Comparison of ENCODE assay signal across 9 cellular contexts in the genomic region with DNA sequence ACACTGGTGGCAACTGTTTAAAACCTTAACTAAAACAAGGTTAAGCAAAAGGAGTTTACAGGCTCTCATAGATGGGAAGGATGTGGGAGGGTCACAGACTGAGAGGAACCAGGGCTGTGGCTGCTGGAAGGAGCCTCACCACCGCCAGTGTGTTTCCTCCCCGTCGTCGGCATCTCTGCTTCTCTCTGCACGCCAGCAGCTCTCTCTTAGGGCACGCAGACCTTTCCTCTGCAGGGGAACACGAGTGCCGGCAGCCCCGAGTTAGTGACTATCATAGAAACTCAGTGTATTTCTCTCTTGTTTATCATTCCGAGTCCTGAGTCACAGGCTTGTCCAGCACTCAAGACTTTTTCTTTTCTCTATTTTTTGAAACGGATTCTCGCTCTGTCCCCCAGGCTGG. TPM values are rescaled to one million over a fixed set of nuclear protein-coding genes. Genes with fewer than 3 reads are reported as not detected.
DNase-seq lines count a peak whose midpoint lies in the region; TF ChIP-seq lines count a peak whose summit lies in the region.
"Had no signal": no experiment of that assay in that cellular context is flagged by ENCODE, and none has a peak within 500 bp of the region (broad histone marks: within the 10 kb centered on the region; RNA-seq: fewer than 3 reads in every experiment).

No MANE protein-coding gene starts in this region.

- no peak overlapping the region for H2AFZ ChIP-seq in smooth muscle cell (ENCODE audit: low read depth)

- no peak overlapping the region for H3K4me2 ChIP-seq in smooth muscle cell

- no peak overlapping the region for H3K9ac ChIP-seq in smooth muscle cell (ENCODE audit: low read depth)

- H3K36me3 Mint-ChIP-seq in activated CD4-positive, alpha-beta T cell treated with anti-CD3 and anti-CD28 coated beads, Interleukin-2, amount 10 ng/mL, durations not matched to agents 24 days and 14 days (ENCODE audit: low read depth): peaks cover 39% of the 10 kb centered on the region
- no peaks in the 10 kb centered on the region for H3K36me3 Mint-ChIP-seq in endothelial cell (ENCODE audit: low read depth, unreplicated experiment)

- intact Hi-C loops in activated CD4-positive, alpha-beta T cell treated with anti-CD3 and anti-CD28 coated beads, Interleukin-2, amount 10 ng/mL, durations not matched to agents 24 days and 14 days (cut with micrococcal nuclease): loop anchor here (1.0 to 10.0 kb wide), 4 partner anchors 18 to 395 kb away; no protein-coding TSS in a partner anchor

- no peaks in the 10 kb centered on the region for H3K9me3 Mint-ChIP-seq in activated CD4-positive, alpha-beta T cell treated with anti-CD3 and anti-CD28 coated beads, Interleukin-2, amount 10 ng/mL, durations not matched to agents 24 days and 14 days
- no peaks in the 10 kb centered on the region for H3K9me3 Mint-ChIP-seq in endothelial cell (ENCODE audit: unreplicated experiment)

- no peaks in the 10 kb centered on the region for H4K20me1 ChIP-seq in smooth muscle cell (ENCODE audit: low read depth)

- H3K27me3 Mint-ChIP-seq in activated CD4-positive, alpha-beta T cell treated with anti-CD3 and anti-CD28 coated beads, Interleukin-2, amount 10 ng/mL, durations not matched to agents 24 days and 14 days: no peaks in the 10 kb centered on the region
- peaks cover 8% of the 10 kb centered on the region for H3K27me3 Mint-ChIP-seq in endothelial cell (ENCODE audit: unreplicated experiment)

- in situ Hi-C loops in KBM-7 (cut with MboI; ENCODE audit: low pct_unique_long_range_greater_than_20kb, low sequenced_read_pairs): no loop called here

- no peaks in the 10 kb centered on the region for H3F3A ChIP-seq in smooth muscle cell (ENCODE audit: low read depth)

- TF ChIP-seq CTCF in smooth muscle cell (IDR thresholded peaks at IDR 0.05; ENCODE audit: borderline replicate concordance, insufficient read depth, poor library complexity, severe bottlenecking) (no peak), endothelial cell (IDR thresholded peaks at IDR 0.05; ENCODE audit: unreplicated experiment) (no peak)

- WGBS in smooth muscle cell (ENCODE audit: low lambda C conversion rate): 65% methylated on average over 12 of the region's 12 CpGs

- peak overlapping the region; percentile 34 for H3K4me3 Mint-ChIP-seq in activated CD4-positive, alpha-beta T cell treated with anti-CD3 and anti-CD28 coated beads, Interleukin-2, amount 10 ng/mL, durations not matched to agents 24 days and 14 days
- H3K4me3 Mint-ChIP-seq in endothelial cell (ENCODE audit: unreplicated experiment): no peak overlapping the region

- no peaks in the 10 kb centered on the region for H3K9me3 ChIP-seq in effector memory CD4-positive, alpha-beta T cell (ENCODE audit: control insufficient read depth, low read length)
- no peaks in the 10 kb centered on the region for H3K9me3 ChIP-seq in smooth muscle cell (replicated peaks; ENCODE audit: low read depth)
- no peaks in the 10 kb centered on the region for H3K9me3 ChIP-seq in SJCRH30 (replicated peaks)

- no peaks in the 10 kb centered on the region for H3K79me2 ChIP-seq in smooth muscle cell (ENCODE audit: low read depth)

- peaks cover 69% of the 10 kb centered on the region for H3K4me1 Mint-ChIP-seq in activated CD4-positive, alpha-beta T cell treated with anti-CD3 and anti-CD28 coated beads, Interleukin-2, amount 10 ng/mL, durations not matched to agents 24 days and 14 days
- peaks cover 33% of the 10 kb centered on the region for H3K4me1 Mint-ChIP-seq in endothelial cell (ENCODE audit: unreplicated experiment)

- H3K27ac Mint-ChIP-seq in activated CD4-positive, alpha-beta T cell treated with anti-CD3 and anti-CD28 coated beads, Interleukin-2, amount 10 ng/mL, durations not matched to agents 24 days and 14 days: peak overlapping the region; percentile 81
- H3K27ac Mint-ChIP-seq in endothelial cell (ENCODE audit: unreplicated experiment): no peak overlapping the region

- H3K27me3 ChIP-seq in effector memory CD4-positive, alpha-beta T cell (replicated peaks; ENCODE audit: control insufficient read depth, insufficient read depth, low read length, poor library complexity, severe bottlenecking): no peaks in the 10 kb centered on the region
- H3K27me3 ChIP-seq in smooth muscle cell (ENCODE audit: low read depth): no peaks in the 10 kb centered on the region
- no peaks in the 10 kb centered on the region for H3K27me3 ChIP-seq in SJCRH30

- DNase-seq in KBM-7 (peak; percentile 52), smooth muscle cell (lab: John Stamatoyannopoulos, UW; ENCODE audit: unreplicated experiment) (no peak), SJCRH30 (no peak), OCI-M1 (lab: John Stamatoyannopoulos, UW) (no peak), SHP77 treated with DMSO at 0.1 percent for 48 hours (lab: John Stamatoyannopoulos, UW) (no peak), endothelial cell (ENCODE audit: low spot score) (no peak)
- peak; percentile 89 for DNase-seq in activated CD4-positive, alpha-beta T cell treated with anti-CD3 and anti-CD28 coated beads, Interleukin-2, amount 10 ng/mL, durations not matched to agents 24 days and 14 days
- no peak for DNase-seq in effector memory CD4-positive, alpha-beta T cell
- DNase-seq: NCI-H2171 treated with DMSO at 0.1 percent for 48 hours had no signal

- no peak overlapping the region for H3K4me3 ChIP-seq in effector memory CD4-positive, alpha-beta T cell (ENCODE audit: insufficient read depth, low read depth, low read length, poor library complexity, severe bottlenecking)
- H3K4me3 ChIP-seq in smooth muscle cell: no peak overlapping the region
- no peak overlapping the region for H3K4me3 ChIP-seq in SJCRH30

- peaks cover 47% of the 10 kb centered on the region for H3K4me1 ChIP-seq in effector memory CD4-positive, alpha-beta T cell (ENCODE audit: control insufficient read depth, insufficient read depth, low read length, poor library complexity, severe bottlenecking)
- H3K4me1 ChIP-seq in smooth muscle cell (ENCODE audit: low read depth) (no peaks in the 10 kb centered on the region), SJCRH30 (no peaks in the 10 kb centered on the region)

- H3K27ac ChIP-seq in effector memory CD4-positive, alpha-beta T cell (ENCODE audit: insufficient read depth, low read length, poor library complexity, severe bottlenecking): peak overlapping the region; percentile 55
- H3K27ac ChIP-seq in smooth muscle cell (ENCODE audit: low read depth) (peak overlapping the region; percentile 35), SJCRH30 (no peak overlapping the region)

- no peaks in the 10 kb centered on the region for H3K36me3 ChIP-seq in effector memory CD4-positive, alpha-beta T cell (ENCODE audit: control insufficient read depth, insufficient read depth, low read length)
- H3K36me3 ChIP-seq in smooth muscle cell (ENCODE audit: low read depth): no peaks in the 10 kb centered on the region
- H3K36me3 ChIP-seq in SJCRH30: no peaks in the 10 kb centered on the region

RNA-seq across cellular contexts. Expression of a gene that starts 8.1 kb away (rescaled TPM):
- 0.19 and 0.23 TPM in 2 replicates for total RNA-seq in activated CD4-positive, alpha-beta T cell treated with anti-CD3 and anti-CD28 coated beads, Interleukin-2, amount 10 ng/mL, durations not matched to agents 24 days and 14 days
- 0.13 and 0.40 TPM in 2 replicates for total RNA-seq in smooth muscle cell
- not detected in 2 replicates for polyA plus RNA-seq in smooth muscle cell
- not detected in 2 replicates for total RNA-seq in SJCRH30 (2014; rRNA removed; shearing (Covaris generic))
- total RNA-seq in endothelial cell (ENCODE audit: unreplicated experiment): 0.23 TPM

Comparison
In these comparisons a context has a peak if more than half of its experiments do, and no peak if none do; other contexts are left out.
1. DNase-seq: peak in KBM-7 (single experiment) and activated CD4-positive, alpha-beta T cell treated with anti-CD3 and anti-CD28 coated beads, Interleukin-2, amount 10 ng/mL, durations not matched to agents 24 days and 14 days (single experiment); none in effector memory CD4-positive, alpha-beta T cell (0 of 3), smooth muscle cell (single experiment), SJCRH30 (0 of 2), OCI-M1 (single experiment), SHP77 treated with DMSO at 0.1 percent for 48 hours (single experiment) and endothelial cell (single experiment).